9 cellular contexts compared by ENCODE assay signal in genomic region chr5:145936401-145937131, GRCh38. TPM values are rescaled to one million over a fixed set of nuclear protein-coding genes. Genes with fewer than 3 reads are reported as not detected.
DNase-seq lines count a peak whose midpoint lies in the region; ATAC-seq, FAIRE-seq and TF ChIP-seq lines count a peak whose summit lies in the region.
"Had no signal": no experiment of that assay in that cellular context is flagged by ENCODE, and none has a peak within 500 bp of the region (broad histone marks: within the 10 kb centered on the region; RNA-seq: fewer than 3 reads in every experiment).

Gene SH3RF2, plus strand, starts transcription at chr5:145936578. Its CDS starts 1,351 bp downstream, at chr5:145937929.

- H3K23ac ChIP-seq in H1 (ENCODE audit: insufficient read length) (no peak within 1 kb of the TSS), mesendoderm (ENCODE audit: low read length) (no peak within 1 kb of the TSS)

- no peaks in the 10 kb centered on the region for H3K79me2 ChIP-seq in SK-N-SH (ENCODE audit: insufficient read depth)
- no peaks in the 10 kb centered on the region for H3K79me2 ChIP-seq in H1 (ENCODE audit: control insufficient read depth in 1 of 2, insufficient read depth in 2 of 2, low read length in 2 of 2)
- no peaks in the 10 kb centered on the region for H3K79me2 ChIP-seq in mesendoderm (ENCODE audit: control insufficient read depth, insufficient read depth, low read length)

- H3K79me1 ChIP-seq in H1 (ENCODE audit: low read depth, low read length): no peaks in the 10 kb centered on the region
- H3K79me1 ChIP-seq in mesendoderm (ENCODE audit: low read length): no peaks in the 10 kb centered on the region

- H4K8ac ChIP-seq in H1 (ENCODE audit: extremely low read depth, insufficient read depth, low read length) (no peak within 1 kb of the TSS; the same call in 1 of the 2 replicates), mesendoderm (ENCODE audit: low read depth, low read length) (no peak within 1 kb of the TSS)

- H2BK5ac ChIP-seq in H1 (ENCODE audit: low read depth, low read length) (peak within 1 kb of the TSS; percentile 72), mesendoderm (ENCODE audit: low read length) (peak within 1 kb of the TSS; percentile 57)

- H3K36me3 Mint-ChIP-seq in activated CD4-positive, alpha-beta T cell treated with anti-CD3 and anti-CD28 coated beads, Interleukin-2, amount 10 ng/mL, durations not matched to agents 7 days and 5 days (ENCODE audit: low read depth): no peaks in the 10 kb centered on the region

- 70% methylated on average over 22 of the region's 28 CpGs for WGBS in SK-N-SH (ENCODE audit: low lambda C conversion rate)
- WGBS in H1 (ENCODE audit: extremely low coverage in 1 of 2, insufficient coverage in 1 of 2, insufficient read length in 1 of 2, insufficient replicate concordance in 2 of 2, low coverage in 1 of 2, low lambda C conversion rate in 2 of 2, missing lambda C conversion rate in 1 of 2), 2 experiments: 3% methylated on average over 28 of the region's 28 CpGs; no CpG with 5 or more reads in 1 of the 2 experiments
- WGBS in mesendoderm (ENCODE audit: extremely low coverage, insufficient coverage, low lambda C conversion rate): no CpG with 5 or more reads among the region's 28 CpGs
- WGBS in thyroid gland, 2 donors: 2 to 3% methylated on average over 16 to 28 of the region's 28 CpGs

- peak within 1 kb of the TSS; percentile 56 for H4K91ac ChIP-seq in H1 (replicated peaks; ENCODE audit: insufficient read length, low read length)

- no peak within 1 kb of the TSS for H3K27ac Mint-ChIP-seq in activated CD4-positive, alpha-beta T cell treated with anti-CD3 and anti-CD28 coated beads, Interleukin-2, amount 10 ng/mL, durations not matched to agents 7 days and 5 days

- H3K4me2 ChIP-seq in SK-N-SH (peak within 1 kb of the TSS; percentile 16; the same call in 1 of the 2 replicates), H1 (ENCODE audit: insufficient read depth in 1 of 2, low read depth in 2 of 2, low read length in 2 of 2) (peak within 1 kb of the TSS; percentile 87), mesendoderm (ENCODE audit: low read length) (peak within 1 kb of the TSS; percentile 79)

- H2BK120ac ChIP-seq in H1 (replicated peaks; ENCODE audit: low read depth, low read length) (peak within 1 kb of the TSS; percentile 77), mesendoderm (ENCODE audit: low read depth, low read length) (peak within 1 kb of the TSS; percentile 83)

- peak within 1 kb of the TSS in 1 of 2 experiments; percentile 24; a peak in 2 of 4 replicates for H3K4me3 ChIP-seq in SK-N-SH (ENCODE audit: low read depth in 2 of 2, low read length in 1 of 2)
- H3K4me3 ChIP-seq in H1 (ENCODE audit: extremely low read depth in 1 of 4, insufficient read depth in 2 of 4, low read depth in 3 of 4, low read length in 4 of 4): peak within 1 kb of the TSS; percentile 38 to 57 (median 49)
- peak within 1 kb of the TSS; percentile 22 for H3K4me3 ChIP-seq in mesendoderm (ENCODE audit: low read length)
- peak within 1 kb of the TSS in 2 of 3 donors; percentile 20 to 34 for H3K4me3 ChIP-seq in thyroid gland (replicated peaks in 1 of 3)

- peak within 1 kb of the TSS; percentile 81; the same call in 1 of the 2 replicates for H3K18ac ChIP-seq in H1 (ENCODE audit: extremely low read depth, low read length)
- H3K18ac ChIP-seq in mesendoderm (ENCODE audit: low read length): peak within 1 kb of the TSS; percentile 96

- H3K9me3 Mint-ChIP-seq in activated CD4-positive, alpha-beta T cell treated with anti-CD3 and anti-CD28 coated beads, Interleukin-2, amount 10 ng/mL, durations not matched to agents 7 days and 5 days: no peaks in the 10 kb centered on the region

- H3K9me2 ChIP-seq in SK-N-SH: no peaks in the 10 kb centered on the region

- H3K14ac ChIP-seq in H1 (ENCODE audit: insufficient read length): no peak within 1 kb of the TSS

- H3K4ac ChIP-seq in H1 (replicated peaks; ENCODE audit: insufficient read length, low read depth, low read length): no peak within 1 kb of the TSS
- H3K4ac ChIP-seq in mesendoderm (ENCODE audit: low read depth, low read length): peak within 1 kb of the TSS; percentile 79

- CTCF ChIA-PET in activated CD4-positive, alpha-beta T cell treated with anti-CD3 and anti-CD28 coated beads, Interleukin-2, amount 10 ng/mL, durations not matched to agents 7 days and 5 days (lab: Charles Lee): interaction anchor here (1.2 kb wide), 1 partner anchor 10 kb away, joined by 4 read pairs; no protein-coding TSS in a partner anchor
- CTCF ChIA-PET in SK-N-SH (lab: Yijun Ruan, JAX): no interaction called here
- CTCF ChIA-PET in H1 (lab: Charles Lee; ENCODE audit: partially characterized antibody): interaction anchor here (0.9 to 6.2 kb wide), 5 partner anchors 28 to 113 kb away, joined by 3 to 22 read pairs (median 4); no protein-coding TSS in a partner anchor

- H2AK5ac ChIP-seq in H1 (ENCODE audit: low read depth, low read length) (no peak within 1 kb of the TSS), mesendoderm (ENCODE audit: low read length) (no peak within 1 kb of the TSS)

- POLR2A ChIA-PET in activated CD4-positive, alpha-beta T cell treated with anti-CD3 and anti-CD28 coated beads, Interleukin-2, amount 10 ng/mL, durations not matched to agents 7 days and 5 days (lab: Charles Lee): interaction anchor here (0.6 kb wide), 1 partner anchor 38 kb away, joined by 3 read pairs; no protein-coding TSS in a partner anchor
- POLR2A ChIA-PET in SK-N-SH (lab: Yijun Ruan, JAX): no interaction called here
- POLR2A ChIA-PET in H1 (lab: Charles Lee; ENCODE audit: partially characterized antibody): interaction anchor here (0.7 to 1.1 kb wide), 4 partner anchors 13 to 149 kb away, joined by 3 to 6 read pairs (median 3); no protein-coding TSS in a partner anchor

- H3K56ac ChIP-seq in H1 (replicated peaks; ENCODE audit: insufficient read length, low read depth, low read length) (no peak within 1 kb of the TSS), mesendoderm (ENCODE audit: low read length) (peak within 1 kb of the TSS; percentile 91)

- H2AFZ ChIP-seq in SK-N-SH (ENCODE audit: low read depth) (no peak within 1 kb of the TSS; the same call in 1 of the 2 replicates), H1 (ENCODE audit: low read length) (peak within 1 kb of the TSS; percentile 95)

- H2BK15ac ChIP-seq in H1 (ENCODE audit: low read length) (no peak within 1 kb of the TSS), mesendoderm (replicated peaks; ENCODE audit: low read depth) (peak within 1 kb of the TSS; percentile 92)

- no peak for TF ChIP-seq CTCF in SK-N-SH (IDR thresholded peaks at IDR 0.05)
- TF ChIP-seq CTCF in H1 (IDR thresholded peaks at IDR 0.05; ENCODE audit: control extremely low read depth in 1 of 3, insufficient read depth in 1 of 3, low read depth in 1 of 3, low read length in 3 of 3): no peak
- no peak for TF ChIP-seq CTCF in thyroid gland (IDR thresholded peaks at IDR 0.05)

- peak in 1 of 2 experiments; percentile 84; a peak in 2 of 3 replicates for TF ChIP-seq POLR2A in H1 (IDR thresholded peaks at IDR 0.05; ENCODE audit: control extremely low read depth in 1 of 2, low read depth in 2 of 2, low read length in 2 of 2)
- TF ChIP-seq POLR2A in thyroid gland (IDR thresholded peaks at IDR 0.05): peak in 1 of 2 donors; percentile 78

- peak; percentile 87 for FAIRE-seq in H1 (lab: Jason Lieb, UNC)

- H2BK20ac ChIP-seq in H1 (ENCODE audit: low read length): peak within 1 kb of the TSS; percentile 82; the same call in 1 of the 2 replicates

- ATAC-seq in HG02678 (IDR thresholded peaks at IDR 0.05; ENCODE audit: unreplicated experiment): no peak

- H3K9me3 ChIP-seq in SK-N-SH (no peaks in the 10 kb centered on the region), H1 (ENCODE audit: insufficient read depth in 2 of 2, low read depth in 1 of 2, low read length in 1 of 2) (no peaks in the 10 kb centered on the region), thyroid gland (no peaks in the 10 kb centered on the region)

- H3K27me3 ChIP-seq in SK-N-SH (ENCODE audit: insufficient read depth) (no peaks in the 10 kb centered on the region), H1 (replicated peaks in 1 of 4; ENCODE audit: control insufficient read depth in 3 of 4, extremely low read depth in 1 of 4, insufficient read depth in 3 of 4, low read length in 3 of 4) (peaks cover 0 to 5% (median 0%) of the 10 kb centered on the region in 4 experiments; a peak in 2 of 7 replicates), mesendoderm (ENCODE audit: insufficient read depth, low read length, poor library complexity) (no peaks in the 10 kb centered on the region), thyroid gland (no peaks in the 10 kb centered on the region)

- intact Hi-C loops in thyroid gland (cut with DNase I): no loop called here

- H3K36me3 ChIP-seq in SK-N-SH (replicated peaks in 1 of 2; ENCODE audit: control insufficient read depth in 1 of 2, insufficient read depth in 2 of 2, low read length in 1 of 2) (no peaks in the 10 kb centered on the region), H1 (ENCODE audit: control insufficient read depth in 2 of 4, insufficient read depth in 4 of 4, low read length in 3 of 4) (no peaks in the 10 kb centered on the region), mesendoderm (ENCODE audit: control insufficient read depth, insufficient read depth, low read length) (no peaks in the 10 kb centered on the region), thyroid gland (no peaks in the 10 kb centered on the region)

- DNase-seq in activated CD4-positive, alpha-beta T cell treated with anti-CD3 and anti-CD28 coated beads, Interleukin-2, amount 10 ng/mL, durations not matched to agents 7 days and 5 days: peak; percentile 32
- DNase-seq in activated CD4-positive, alpha-beta T cell treated with anti-CD3 and anti-CD28 coated beads, Interleukin-2, amount 50 U/mL, for 4 hours: no peak
- no peak for DNase-seq in SK-N-SH
- DNase-seq in H1 (ENCODE audit: low read depth in 1 of 2, low spot score in 2 of 2): peak; percentile 94 to 95
- peak; percentile 97 for DNase-seq in mesendoderm
- DNase-seq in thyroid gland: peak; percentile 77 to 80
- DNase-seq in COR-L47 (lab: John Stamatoyannopoulos, UW): no peak
- DNase-seq: DND-41 had no signal

- peak within 1 kb of the TSS; percentile 56 for H3K4me3 Mint-ChIP-seq in activated CD4-positive, alpha-beta T cell treated with anti-CD3 and anti-CD28 coated beads, Interleukin-2, amount 10 ng/mL, durations not matched to agents 7 days and 5 days

- H3K9ac ChIP-seq in SK-N-SH (no peak within 1 kb of the TSS), H1 (replicated peaks in 1 of 4; ENCODE audit: extremely low read depth in 1 of 4, low read depth in 3 of 4, low read length in 3 of 4) (peak within 1 kb of the TSS in 2 of 4 experiments; percentile 25 to 68; a peak in 4 of 7 replicates), mesendoderm (ENCODE audit: low read length) (peak within 1 kb of the TSS; percentile 73)

- H2BK12ac ChIP-seq in H1 (ENCODE audit: low read depth, low read length): peak within 1 kb of the TSS; percentile 69; the same call in 1 of the 2 replicates

- peaks cover 35% of the 10 kb centered on the region for H3K4me1 Mint-ChIP-seq in activated CD4-positive, alpha-beta T cell treated with anti-CD3 and anti-CD28 coated beads, Interleukin-2, amount 10 ng/mL, durations not matched to agents 7 days and 5 days

- H4K5ac ChIP-seq in H1 (ENCODE audit: insufficient read length, low read depth, low read length) (peak within 1 kb of the TSS; percentile 89), mesendoderm (ENCODE audit: low read length) (no peak within 1 kb of the TSS)

- H4K20me1 ChIP-seq in SK-N-SH (ENCODE audit: insufficient read depth): no peaks in the 10 kb centered on the region
- H4K20me1 ChIP-seq in H1 (replicated peaks in 1 of 2; ENCODE audit: control insufficient read depth in 1 of 2, insufficient read depth in 2 of 2, low read length in 2 of 2): no peaks in the 10 kb centered on the region

- H3K27ac ChIP-seq in SK-N-SH (ENCODE audit: low read depth in 2 of 2, low read length in 1 of 2) (0 out of 4 replicates have a peak within 1 kb of the TSS, but pooled peaks of 1 of the 2 experiments have one; percentile 16), H1 (ENCODE audit: low read depth, low read length) (peak within 1 kb of the TSS; percentile 58; the same call in 1 of the 2 replicates), mesendoderm (ENCODE audit: low read depth, low read length) (peak within 1 kb of the TSS; percentile 76), thyroid gland (peak within 1 kb of the TSS; percentile 21 to 88 (median 87))

- peaks cover 36% of the 10 kb centered on the region for H3K27me3 Mint-ChIP-seq in activated CD4-positive, alpha-beta T cell treated with anti-CD3 and anti-CD28 coated beads, Interleukin-2, amount 10 ng/mL, durations not matched to agents 7 days and 5 days

- peaks cover 17 to 33% of the 10 kb centered on the region in 2 experiments for H3K4me1 ChIP-seq in SK-N-SH (ENCODE audit: control insufficient read depth in 1 of 2, insufficient read depth in 2 of 2, low read depth in 1 of 2, low read length in 1 of 2)
- H3K4me1 ChIP-seq in H1 (replicated peaks in 1 of 4; ENCODE audit: control insufficient read depth in 3 of 4, insufficient read depth in 4 of 4, low read length in 3 of 4): peaks cover 12 to 19% (median 14%) of the 10 kb centered on the region in 4 experiments
- H3K4me1 ChIP-seq in mesendoderm (ENCODE audit: control insufficient read depth, low read depth, low read length): peaks cover 12% of the 10 kb centered on the region
- peaks cover 26 to 33% of the 10 kb centered on the region in 2 donors for H3K4me1 ChIP-seq in thyroid gland

- peaks cover 16% of the 10 kb centered on the region for H3F3A ChIP-seq in SK-N-SH (replicated peaks; ENCODE audit: insufficient read depth)

- H3K23me2 ChIP-seq in H1 (ENCODE audit: low read depth, low read length): peaks cover 4% of the 10 kb centered on the region; the same call in 1 of the 2 replicates

- TF ChIP-seq EP300 in SK-N-SH (IDR thresholded peaks at IDR 0.05; ENCODE audit: borderline replicate concordance in 1 of 2, low read depth in 1 of 2, low read length in 1 of 2) (no peak), H1 (IDR thresholded peaks at IDR 0.05; ENCODE audit: borderline replicate concordance in 1 of 2, low read depth in 2 of 2, low read length in 2 of 2) (no peak)

- TF ChIP-seq RAD21 in SK-N-SH (IDR thresholded peaks at IDR 0.05; ENCODE audit: low read length) (no peak), H1 (IDR thresholded peaks at IDR 0.05 in 1 of 2, conservative IDR thresholded peaks at IDR 0.05 in 1 of 2; ENCODE audit: low read depth in 2 of 2, low read length in 2 of 2) (no peak)

RNA-seq across cellular contexts. Expression of gene SH3RF2, which starts in this region (rescaled TPM):
- total RNA-seq in activated CD4-positive, alpha-beta T cell treated with anti-CD3 and anti-CD28 coated beads, Interleukin-2, amount 10 ng/mL, durations not matched to agents 7 days and 5 days: under 1 TPM; 0.27 to 0.40 TPM
- 0.87 and 0.93 TPM in 2 replicates for polyA plus RNA-seq in SK-N-SH (2012; rRNA removed)
- 0.36 and 0.47 TPM in 2 replicates for polyA plus RNA-seq in SK-N-SH (2012; cell fraction: cytosol; rRNA removed)
- 1.8 and 2.0 TPM in 2 replicates for polyA plus RNA-seq in SK-N-SH (2012; cell fraction: nucleus; rRNA removed)
- total RNA-seq in H1 (2021; fragmentation: NEBNext Ultra II Directional; extraction: Animal tissue kit (Norgen Biotek cat#: 25700)): 0.65 and 0.95 TPM in 2 replicates
- 0.80 and 1.0 TPM in 2 replicates for polyA plus RNA-seq in H1 (2011; rRNA removed)
- 0.90 TPM for polyA plus RNA-seq in H1 (2011; cell fraction: cytosol; rRNA removed)
- 2.2 TPM for polyA plus RNA-seq in H1 (2011; cell fraction: nucleus; rRNA removed)
- polyA plus RNA-seq in H1 (2012, experiment 1 of 2): 0.70 to 1.0 TPM (median 0.86 TPM) in 4 replicates
- 0.96 TPM for polyA plus RNA-seq in H1 (2012, experiment 2 of 2)
- 1.4 TPM for polyA plus RNA-seq in H1 (2013, experiment 1 of 2)
- polyA plus RNA-seq in H1 (2013, experiment 2 of 2): 1.3 TPM
- polyA minus RNA-seq in H1 (2011; rRNA and poly(A)+ RNA removed): 2.2 and 2.5 TPM in 2 replicates
- polyA minus RNA-seq in H1 (2011; cell fraction: cytosol; rRNA and poly(A)+ RNA removed): 0.22 TPM
- 4.5 TPM for polyA minus RNA-seq in H1 (2011; cell fraction: nucleus; rRNA and poly(A)+ RNA removed)
- polyA plus RNA-seq in mesendoderm (2013, experiment 1 of 2): 3.0 TPM
- polyA plus RNA-seq in mesendoderm (2013, experiment 2 of 2): 3.5 TPM
- 10 to 100 TPM in 3 of 4 donors, 1 to 10 TPM in 1; 3.1 to 20.8 (median 14.3) TPM for total RNA-seq in thyroid gland

Comparison
In these comparisons a context has a peak if more than half of its experiments do, and no peak if none do; other contexts are left out.
1. Peak in DNase-seq in activated CD4-positive, alpha-beta T cell treated with anti-CD3 and anti-CD28 coated beads, Interleukin-2, amount 10 ng/mL, durations not matched to agents 7 days and 5 days; RNA of the gene not detected or under 1 TPM.
2. DNase-seq: peak in H1 (2 of 2), mesendoderm (single experiment) and thyroid gland (2 of 2); none in activated CD4-positive, alpha-beta T cell treated with anti-CD3 and anti-CD28 coated beads, Interleukin-2, amount 50 U/mL, for 4 hours (0 of 2), SK-N-SH (single experiment) and COR-L47 (single experiment).
3. H3K4me2 ChIP-seq: peak in every context shown above with its lines; median percentile 87 in H1; 79 in mesendoderm; 16 in SK-N-SH.